In the genomic region with DNA sequence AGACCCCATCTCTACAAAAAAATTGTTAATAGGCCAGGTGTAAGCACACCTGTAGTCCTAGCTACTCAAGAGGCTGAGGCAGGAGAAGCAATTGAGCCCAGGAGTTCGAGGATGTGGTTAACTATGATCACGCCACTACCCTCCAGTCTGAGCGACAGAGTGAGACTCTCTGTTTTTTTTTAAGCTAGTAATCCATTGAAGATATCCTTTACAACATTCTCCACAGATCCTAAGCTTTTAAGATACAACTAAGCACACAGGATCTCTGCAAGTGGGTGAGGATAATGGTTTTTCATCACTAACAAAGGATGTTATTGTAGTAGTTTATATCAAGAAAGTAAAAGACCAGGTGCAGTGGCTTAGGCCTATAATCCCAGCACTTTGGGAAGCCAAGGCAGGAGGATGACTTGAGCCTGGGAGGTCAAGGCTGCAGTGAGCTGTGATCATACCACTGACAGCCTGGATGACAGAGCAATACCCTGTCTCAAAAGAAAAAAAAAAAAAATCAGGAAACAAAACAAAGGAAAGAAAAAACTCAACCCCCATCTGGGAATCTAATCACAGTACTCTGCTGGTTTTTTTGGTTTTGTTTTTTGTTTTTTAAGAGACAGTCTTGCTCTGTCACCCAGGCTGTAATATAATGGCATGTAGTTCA, we compare ENCODE assay signal across 1 cellular context.
TF ChIP-seq lines count a peak whose summit lies in the region.

No MANE protein-coding gene starts in this region.

TF ChIP-seq in GM23338, 12 proteins besides CTCF, POLR2A, EP300 and RAD21 (continued from another document):
- TF ChIP-seq, protein P1, sequence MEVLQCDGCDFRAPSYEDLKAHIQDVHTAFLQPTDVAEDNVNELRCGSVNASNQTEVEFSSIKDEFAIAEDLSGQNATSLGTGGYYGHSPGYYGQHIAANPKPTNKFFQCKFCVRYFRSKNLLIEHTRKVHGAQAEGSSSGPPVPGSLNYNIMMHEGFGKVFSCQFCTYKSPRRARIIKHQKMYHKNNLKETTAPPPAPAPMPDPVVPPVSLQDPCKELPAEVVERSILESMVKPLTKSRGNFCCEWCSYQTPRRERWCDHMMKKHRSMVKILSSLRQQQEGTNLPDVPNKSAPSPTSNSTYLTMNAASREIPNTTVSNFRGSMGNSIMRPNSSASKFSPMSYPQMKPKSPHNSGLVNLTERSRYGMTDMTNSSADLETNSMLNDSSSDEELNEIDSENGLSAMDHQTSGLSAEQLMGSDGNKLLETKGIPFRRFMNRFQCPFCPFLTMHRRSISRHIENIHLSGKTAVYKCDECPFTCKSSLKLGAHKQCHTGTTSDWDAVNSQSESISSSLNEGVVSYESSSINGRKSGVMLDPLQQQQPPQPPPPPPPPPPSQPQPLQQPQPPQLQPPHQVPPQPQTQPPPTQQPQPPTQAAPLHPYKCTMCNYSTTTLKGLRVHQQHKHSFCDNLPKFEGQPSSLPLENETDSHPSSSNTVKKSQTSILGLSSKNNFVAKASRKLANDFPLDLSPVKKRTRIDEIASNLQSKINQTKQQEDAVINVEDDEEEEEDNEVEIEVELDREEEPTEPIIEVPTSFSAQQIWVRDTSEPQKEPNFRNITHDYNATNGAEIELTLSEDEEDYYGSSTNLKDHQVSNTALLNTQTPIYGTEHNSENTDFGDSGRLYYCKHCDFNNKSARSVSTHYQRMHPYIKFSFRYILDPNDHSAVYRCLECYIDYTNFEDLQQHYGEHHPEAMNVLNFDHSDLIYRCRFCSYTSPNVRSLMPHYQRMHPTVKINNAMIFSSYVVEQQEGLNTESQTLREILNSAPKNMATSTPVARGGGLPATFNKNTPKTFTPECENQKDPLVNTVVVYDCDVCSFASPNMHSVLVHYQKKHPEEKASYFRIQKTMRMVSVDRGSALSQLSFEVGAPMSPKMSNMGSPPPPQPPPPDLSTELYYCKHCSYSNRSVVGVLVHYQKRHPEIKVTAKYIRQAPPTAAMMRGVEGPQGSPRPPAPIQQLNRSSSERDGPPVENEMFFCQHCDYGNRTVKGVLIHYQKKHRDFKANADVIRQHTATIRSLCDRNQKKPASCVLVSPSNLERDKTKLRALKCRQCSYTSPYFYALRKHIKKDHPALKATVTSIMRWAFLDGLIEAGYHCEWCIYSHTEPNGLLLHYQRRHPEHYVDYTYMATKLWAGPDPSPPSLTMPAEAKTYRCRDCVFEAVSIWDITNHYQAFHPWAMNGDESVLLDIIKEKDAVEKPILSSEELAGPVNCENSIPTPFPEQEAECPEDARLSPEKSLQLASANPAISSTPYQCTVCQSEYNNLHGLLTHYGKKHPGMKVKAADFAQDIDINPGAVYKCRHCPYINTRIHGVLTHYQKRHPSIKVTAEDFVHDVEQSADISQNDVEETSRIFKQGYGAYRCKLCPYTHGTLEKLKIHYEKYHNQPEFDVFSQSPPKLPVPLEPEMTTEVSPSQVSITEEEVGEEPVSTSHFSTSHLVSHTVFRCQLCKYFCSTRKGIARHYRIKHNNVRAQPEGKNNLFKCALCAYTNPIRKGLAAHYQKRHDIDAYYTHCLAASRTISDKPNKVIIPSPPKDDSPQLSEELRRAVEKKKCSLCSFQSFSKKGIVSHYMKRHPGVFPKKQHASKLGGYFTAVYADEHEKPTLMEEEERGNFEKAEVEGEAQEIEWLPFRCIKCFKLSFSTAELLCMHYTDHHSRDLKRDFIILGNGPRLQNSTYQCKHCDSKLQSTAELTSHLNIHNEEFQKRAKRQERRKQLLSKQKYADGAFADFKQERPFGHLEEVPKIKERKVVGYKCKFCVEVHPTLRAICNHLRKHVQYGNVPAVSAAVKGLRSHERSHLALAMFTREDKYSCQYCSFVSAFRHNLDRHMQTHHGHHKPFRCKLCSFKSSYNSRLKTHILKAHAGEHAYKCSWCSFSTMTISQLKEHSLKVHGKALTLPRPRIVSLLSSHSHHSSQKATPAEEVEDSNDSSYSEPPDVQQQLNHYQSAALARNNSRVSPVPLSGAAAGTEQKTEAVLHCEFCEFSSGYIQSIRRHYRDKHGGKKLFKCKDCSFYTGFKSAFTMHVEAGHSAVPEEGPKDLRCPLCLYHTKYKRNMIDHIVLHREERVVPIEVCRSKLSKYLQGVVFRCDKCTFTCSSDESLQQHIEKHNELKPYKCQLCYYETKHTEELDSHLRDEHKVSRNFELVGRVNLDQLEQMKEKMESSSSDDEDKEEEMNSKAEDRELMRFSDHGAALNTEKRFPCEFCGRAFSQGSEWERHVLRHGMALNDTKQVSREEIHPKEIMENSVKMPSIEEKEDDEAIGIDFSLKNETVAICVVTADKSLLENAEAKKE (CRISPR knock-in tag; IDR thresholded peaks at IDR 0.05), result no peak
- no peak for TF ChIP-seq EZH2 (IDR thresholded peaks at IDR 0.05; ENCODE audit: low read depth, unreplicated experiment)
- no peak for TF ChIP-seq JUNB (IDR thresholded peaks at IDR 0.05; ENCODE audit: unreplicated experiment)
- no peak for TF ChIP-seq CREB1 (CRISPR knock-in tag; IDR thresholded peaks at IDR 0.05; ENCODE audit: low read depth)
- TF ChIP-seq EZH2phosphoT487 (IDR thresholded peaks at IDR 0.05; ENCODE audit: unreplicated experiment), result no peak
- TF ChIP-seq ZNF114 (CRISPR knock-in tag; IDR thresholded peaks at IDR 0.05), result no peak
- no peak for TF ChIP-seq POLR2AphosphoS5 (IDR thresholded peaks at IDR 0.05; ENCODE audit: low read depth)
- no peak for TF ChIP-seq ZNF331 (CRISPR knock-in tag; IDR thresholded peaks at IDR 0.05; ENCODE audit: low read depth)
